ENCODE assay signal across 1 cellular context in the genomic region with DNA sequence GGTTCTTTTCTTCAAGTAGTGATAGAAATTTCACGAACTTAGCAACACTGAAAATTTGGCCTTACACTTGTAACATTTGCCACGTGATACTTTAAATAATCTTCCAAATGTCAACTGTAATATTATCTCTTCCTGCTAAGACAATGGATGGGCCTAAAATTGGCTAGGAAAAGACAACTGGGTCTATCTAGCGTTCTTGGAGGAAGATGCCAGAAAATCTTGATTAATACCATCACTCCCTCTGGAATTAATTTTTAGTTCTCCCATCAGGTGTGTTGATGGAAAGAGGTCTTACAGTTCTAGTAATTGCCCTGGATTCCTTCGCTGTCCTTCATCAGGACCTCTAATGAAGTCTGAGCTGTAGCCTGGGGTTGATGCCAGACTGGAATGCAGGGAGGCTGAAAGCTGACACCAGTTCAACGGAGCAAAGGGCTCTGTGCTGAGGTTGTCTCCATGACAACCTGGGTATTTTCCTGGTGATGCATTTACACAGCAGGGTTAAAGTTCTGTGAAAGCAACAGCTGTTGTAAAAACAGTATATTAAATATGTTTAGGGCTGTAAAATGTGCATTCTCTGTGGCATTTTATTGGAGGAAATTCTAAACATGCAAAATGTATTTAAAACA.
A peak's percentile ranks its signal among the peaks of the same experiment; 100 is the strongest.
TF ChIP-seq lines count a peak whose summit lies in the region.

No MANE protein-coding gene starts in this region.

TF ChIP-seq in HEK293, 187 proteins besides CTCF, POLR2A, EP300 and RAD21 (continued from another document and continues in another):
- peak; percentile 55; the same call in 1 of the 2 replicates for TF ChIP-seq ZNF335 (tag by site-specific recombination; conservative IDR thresholded peaks at IDR 0.05)
- TF ChIP-seq, protein P1, sequence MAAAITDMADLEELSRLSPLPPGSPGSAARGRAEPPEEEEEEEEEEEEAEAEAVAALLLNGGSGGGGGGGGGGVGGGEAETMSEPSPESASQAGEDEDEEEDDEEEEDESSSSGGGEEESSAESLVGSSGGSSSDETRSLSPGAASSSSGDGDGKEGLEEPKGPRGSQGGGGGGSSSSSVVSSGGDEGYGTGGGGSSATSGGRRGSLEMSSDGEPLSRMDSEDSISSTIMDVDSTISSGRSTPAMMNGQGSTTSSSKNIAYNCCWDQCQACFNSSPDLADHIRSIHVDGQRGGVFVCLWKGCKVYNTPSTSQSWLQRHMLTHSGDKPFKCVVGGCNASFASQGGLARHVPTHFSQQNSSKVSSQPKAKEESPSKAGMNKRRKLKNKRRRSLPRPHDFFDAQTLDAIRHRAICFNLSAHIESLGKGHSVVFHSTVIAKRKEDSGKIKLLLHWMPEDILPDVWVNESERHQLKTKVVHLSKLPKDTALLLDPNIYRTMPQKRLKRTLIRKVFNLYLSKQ (tag by site-specific recombination; IDR thresholded peaks at IDR 0.05; ENCODE audit: borderline replicate concordance), result no peak
- TF ChIP-seq ZNF366 (tag by site-specific recombination; conservative IDR thresholded peaks at IDR 0.05), result peak; percentile 65
- TF ChIP-seq ZNF670 (tag by site-specific recombination; IDR thresholded peaks at IDR 0.05; ENCODE audit: low read depth), result no peak
- peak; percentile 71 for TF ChIP-seq ZEB2 (tag by site-specific recombination; IDR thresholded peaks at IDR 0.05)
- TF ChIP-seq ZNF624 (tag by site-specific recombination; IDR thresholded peaks at IDR 0.05), result no peak
- peak; percentile 86 for TF ChIP-seq ZBTB17 (tag by site-specific recombination; IDR thresholded peaks at IDR 0.05)
- TF ChIP-seq, protein P2, sequence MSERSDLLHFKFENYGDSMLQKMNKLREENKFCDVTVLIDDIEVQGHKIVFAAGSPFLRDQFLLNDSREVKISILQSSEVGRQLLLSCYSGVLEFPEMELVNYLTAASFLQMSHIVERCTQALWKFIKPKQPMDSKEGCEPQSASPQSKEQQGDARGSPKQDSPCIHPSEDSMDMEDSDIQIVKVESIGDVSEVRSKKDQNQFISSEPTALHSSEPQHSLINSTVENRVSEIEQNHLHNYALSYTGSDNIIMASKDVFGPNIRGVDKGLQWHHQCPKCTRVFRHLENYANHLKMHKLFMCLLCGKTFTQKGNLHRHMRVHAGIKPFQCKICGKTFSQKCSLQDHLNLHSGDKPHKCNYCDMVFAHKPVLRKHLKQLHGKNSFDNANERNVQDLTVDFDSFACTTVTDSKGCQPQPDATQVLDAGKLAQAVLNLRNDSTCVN (tag by site-specific recombination; optimal IDR thresholded peaks at IDR 0.05), result no peak
- 0 out of 2 replicates have a peak, but pooled peaks have one; percentile 64 for TF ChIP-seq IKZF3 (tag by site-specific recombination; IDR thresholded peaks at IDR 0.05)
- no peak for TF ChIP-seq KLF10 (tag by site-specific recombination; IDR thresholded peaks at IDR 0.05)
- TF ChIP-seq ZBTB1 (tag by site-specific recombination; IDR thresholded peaks at IDR 0.05), result no peak
- no peak for TF ChIP-seq MZF1 (tag by site-specific recombination; IDR thresholded peaks at IDR 0.05; ENCODE audit: borderline replicate concordance)
- TF ChIP-seq ZNF202 (tag by site-specific recombination; IDR thresholded peaks at IDR 0.05; ENCODE audit: borderline replicate concordance), result no peak
- no peak for TF ChIP-seq ZFP69B (tag by site-specific recombination; IDR thresholded peaks at IDR 0.05)
- 0 out of 2 replicates have a peak, but pooled peaks have one; percentile 13 for TF ChIP-seq WT1 (tag by site-specific recombination; IDR thresholded peaks at IDR 0.05)
- TF ChIP-seq SALL2 (tag by site-specific recombination; IDR thresholded peaks at IDR 0.05; ENCODE audit: borderline replicate concordance), result no peak
- TF ChIP-seq ZNF140 (tag by site-specific recombination; IDR thresholded peaks at IDR 0.05), result peak; percentile 49; the same call in 1 of the 2 replicates
- no peak for TF ChIP-seq ZNF221 (tag by site-specific recombination; IDR thresholded peaks at IDR 0.05; ENCODE audit: borderline replicate concordance)
- TF ChIP-seq, protein P3, sequence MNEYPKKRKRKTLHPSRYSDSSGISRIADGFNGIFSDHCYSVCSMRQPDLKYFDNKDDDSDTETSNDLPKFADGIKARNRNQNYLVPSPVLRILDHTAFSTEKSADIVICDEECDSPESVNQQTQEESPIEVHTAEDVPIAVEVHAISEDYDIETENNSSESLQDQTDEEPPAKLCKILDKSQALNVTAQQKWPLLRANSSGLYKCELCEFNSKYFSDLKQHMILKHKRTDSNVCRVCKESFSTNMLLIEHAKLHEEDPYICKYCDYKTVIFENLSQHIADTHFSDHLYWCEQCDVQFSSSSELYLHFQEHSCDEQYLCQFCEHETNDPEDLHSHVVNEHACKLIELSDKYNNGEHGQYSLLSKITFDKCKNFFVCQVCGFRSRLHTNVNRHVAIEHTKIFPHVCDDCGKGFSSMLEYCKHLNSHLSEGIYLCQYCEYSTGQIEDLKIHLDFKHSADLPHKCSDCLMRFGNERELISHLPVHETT (tag by site-specific recombination; IDR thresholded peaks at IDR 0.05), result no peak
- no peak for TF ChIP-seq HOXA7 (CRISPR knock-in tag; IDR thresholded peaks at IDR 0.05; ENCODE audit: borderline replicate concordance)
- no peak for TF ChIP-seq ZFHX2 (tag by site-specific recombination; conservative IDR thresholded peaks at IDR 0.05)
- TF ChIP-seq MEIS1 (CRISPR knock-in tag; IDR thresholded peaks at IDR 0.05; ENCODE audit: borderline replicate concordance), result no peak
- TF ChIP-seq BCL6B (tag by site-specific recombination; IDR thresholded peaks at IDR 0.05), result peak; percentile 93
- TF ChIP-seq REST (tag by site-specific recombination; IDR thresholded peaks at IDR 0.05), result no peak
- no peak for TF ChIP-seq ZNF501 (tag by site-specific recombination; IDR thresholded peaks at IDR 0.05)
- no peak for TF ChIP-seq ZNF610 (tag by site-specific recombination; IDR thresholded peaks at IDR 0.05; ENCODE audit: borderline replicate concordance)
- TF ChIP-seq ZBTB20 (tag by site-specific recombination; IDR thresholded peaks at IDR 0.05), result no peak
- TF ChIP-seq TCF7L2 (IDR thresholded peaks at IDR 0.05; ENCODE audit: borderline replicate concordance, low read depth, low read length), result no peak
- TF ChIP-seq, protein P4, sequence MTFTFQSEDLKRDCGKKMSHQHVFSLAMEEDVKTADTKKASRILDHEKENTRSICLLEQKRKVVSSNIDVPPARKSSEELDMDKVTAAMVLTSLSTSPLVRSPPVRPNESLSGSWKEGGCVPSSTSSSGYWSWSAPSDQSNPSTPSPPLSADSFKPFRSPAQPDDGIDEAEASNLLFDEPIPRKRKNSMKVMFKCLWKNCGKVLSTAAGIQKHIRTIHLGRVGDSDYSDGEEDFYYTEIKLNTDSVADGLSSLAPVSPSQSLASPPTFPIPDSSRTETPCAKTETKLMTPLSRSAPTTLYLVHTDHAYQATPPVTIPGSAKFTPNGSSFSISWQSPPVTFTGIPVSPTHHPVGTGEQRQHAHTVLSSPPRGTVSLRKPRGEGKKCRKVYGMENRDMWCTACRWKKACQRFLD (tag by site-specific recombination; IDR thresholded peaks at IDR 0.05), result no peak
- no peak for TF ChIP-seq ZNF341 (tag by site-specific recombination; IDR thresholded peaks at IDR 0.05; ENCODE audit: low read depth)
- no peak for TF ChIP-seq ZNF843 (tag by site-specific recombination; IDR thresholded peaks at IDR 0.05)
- TF ChIP-seq ZNF302 (tag by site-specific recombination; IDR thresholded peaks at IDR 0.05; ENCODE audit: low read depth), result no peak
- no peak for TF ChIP-seq ZNF548 (tag by site-specific recombination; IDR thresholded peaks at IDR 0.05)
- no peak for TF ChIP-seq ZNF416 (tag by site-specific recombination; IDR thresholded peaks at IDR 0.05)
- no peak for TF ChIP-seq ZFP37 (tag by site-specific recombination; IDR thresholded peaks at IDR 0.05)
- no peak for TF ChIP-seq ZNF174 (tag by site-specific recombination; IDR thresholded peaks at IDR 0.05)
- no peak for TF ChIP-seq ZNF555 (tag by site-specific recombination; conservative IDR thresholded peaks at IDR 0.05)
- TF ChIP-seq ZNF423 (tag by site-specific recombination; IDR thresholded peaks at IDR 0.05), result no peak
- TF ChIP-seq ZIC2 (tag by site-specific recombination; IDR thresholded peaks at IDR 0.05), result no peak
- peak; percentile 26; the same call in 1 of the 2 replicates for TF ChIP-seq SCRT1 (tag by site-specific recombination; IDR thresholded peaks at IDR 0.05; ENCODE audit: borderline replicate concordance)
- no peak for TF ChIP-seq PRDM4 (tag by site-specific recombination; IDR thresholded peaks at IDR 0.05)
- no peak for TF ChIP-seq ZSCAN16 (tag by site-specific recombination; IDR thresholded peaks at IDR 0.05)
- TF ChIP-seq, protein P5, sequence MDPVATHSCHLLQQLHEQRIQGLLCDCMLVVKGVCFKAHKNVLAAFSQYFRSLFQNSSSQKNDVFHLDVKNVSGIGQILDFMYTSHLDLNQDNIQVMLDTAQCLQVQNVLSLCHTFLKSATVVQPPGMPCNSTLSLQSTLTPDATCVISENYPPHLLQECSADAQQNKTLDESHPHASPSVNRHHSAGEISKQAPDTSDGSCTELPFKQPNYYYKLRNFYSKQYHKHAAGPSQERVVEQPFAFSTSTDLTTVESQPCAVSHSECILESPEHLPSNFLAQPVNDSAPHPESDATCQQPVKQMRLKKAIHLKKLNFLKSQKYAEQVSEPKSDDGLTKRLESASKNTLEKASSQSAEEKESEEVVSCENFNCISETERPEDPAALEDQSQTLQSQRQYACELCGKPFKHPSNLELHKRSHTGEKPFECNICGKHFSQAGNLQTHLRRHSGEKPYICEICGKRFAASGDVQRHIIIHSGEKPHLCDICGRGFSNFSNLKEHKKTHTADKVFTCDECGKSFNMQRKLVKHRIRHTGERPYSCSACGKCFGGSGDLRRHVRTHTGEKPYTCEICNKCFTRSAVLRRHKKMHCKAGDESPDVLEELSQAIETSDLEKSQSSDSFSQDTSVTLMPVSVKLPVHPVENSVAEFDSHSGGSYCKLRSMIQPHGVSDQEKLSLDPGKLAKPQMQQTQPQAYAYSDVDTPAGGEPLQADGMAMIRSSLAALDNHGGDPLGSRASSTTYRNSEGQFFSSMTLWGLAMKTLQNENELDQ (tag by site-specific recombination; IDR thresholded peaks at IDR 0.05; ENCODE audit: low read depth), result no peak
- no peak for TF ChIP-seq ZNF692 (tag by site-specific recombination; IDR thresholded peaks at IDR 0.05)
- no peak for TF ChIP-seq ZBTB8A (tag by site-specific recombination; IDR thresholded peaks at IDR 0.05)
- TF ChIP-seq MYNN (tag by site-specific recombination; IDR thresholded peaks at IDR 0.05; ENCODE audit: borderline replicate concordance), result 0 out of 2 replicates have a peak, but pooled peaks have one; percentile 64
- TF ChIP-seq ZSCAN23 (tag by site-specific recombination; IDR thresholded peaks at IDR 0.05), result no peak
